In the genomic region with DNA sequence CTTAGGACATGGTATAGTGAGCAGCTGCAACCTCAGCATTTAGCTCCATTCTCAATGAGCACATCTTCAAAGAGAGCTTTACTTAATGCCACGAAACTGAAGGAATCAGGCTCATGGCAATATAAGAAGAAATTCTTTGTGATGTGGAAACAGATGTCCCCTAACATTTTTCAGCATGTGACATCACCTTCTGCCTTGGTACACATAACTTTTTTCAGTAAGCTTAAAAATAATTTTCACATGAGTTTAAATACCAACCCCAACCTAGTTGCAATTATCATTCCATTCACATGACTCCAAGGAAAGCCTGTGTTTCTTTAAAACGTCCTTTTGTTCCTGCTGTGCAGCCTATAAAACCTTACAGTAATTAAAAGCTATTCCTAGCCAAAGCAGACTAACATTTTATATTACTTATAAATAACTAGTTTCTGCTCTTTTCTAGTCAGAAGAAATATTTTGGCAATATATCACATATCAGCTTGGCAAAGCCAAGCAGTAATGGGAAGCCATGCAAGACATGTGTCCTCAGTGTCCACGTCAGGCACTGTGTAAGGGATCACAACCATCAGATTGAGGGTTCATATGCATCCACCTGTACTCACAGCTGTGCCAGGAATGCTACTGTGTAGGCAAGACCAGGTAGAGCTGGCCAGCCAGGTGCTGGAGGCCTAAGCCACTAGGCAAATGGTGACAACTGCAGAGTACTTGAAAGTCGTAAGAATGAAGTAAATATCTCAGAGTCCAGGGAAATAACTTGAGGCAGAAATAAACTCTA, we compare ENCODE assay signal across 10 cellular contexts.
DNase-seq lines count a peak whose midpoint lies in the region; ATAC-seq, FAIRE-seq and TF ChIP-seq lines count a peak whose summit lies in the region.
"Had no signal": no experiment of that assay in that cellular context is flagged by ENCODE, and none has a peak within 500 bp of the region (broad histone marks: within the 10 kb centered on the region; RNA-seq: fewer than 3 reads in every experiment).

No MANE protein-coding gene starts in this region.

- H3K4me2 ChIP-seq in skeletal muscle satellite cell (ENCODE audit: low read length), result peak overlapping the region; percentile 67

- H3K9ac ChIP-seq in skeletal muscle satellite cell (ENCODE audit: low read depth, low read length), result peak overlapping the region; percentile 78

- H3K36me3 ChIP-seq in SJCRH30 (no peaks in the 10 kb centered on the region; the same call in 1 of the 2 replicates), skeletal muscle satellite cell (ENCODE audit: insufficient read depth, low read length) (no peaks in the 10 kb centered on the region)

- no peaks in the 10 kb centered on the region for H3K27me3 Mint-ChIP-seq in activated CD4-positive, alpha-beta T cell treated with anti-CD3 and anti-CD28 coated beads for 36 hours
- H3K27me3 Mint-ChIP-seq: B cell had no signal

- peak overlapping the region; percentile 4; the same call in 1 of the 2 replicates for H3K4me3 ChIP-seq in SJCRH30
- H3K4me3 ChIP-seq in skeletal muscle satellite cell (ENCODE audit: low read length), result peak overlapping the region; percentile 17

- no peak overlapping the region for H3K4me3 Mint-ChIP-seq in activated CD4-positive, alpha-beta T cell treated with anti-CD3 and anti-CD28 coated beads for 36 hours
- H3K4me3 Mint-ChIP-seq: B cell had no signal

- DNase-seq in activated CD4-positive, alpha-beta T cell treated with anti-CD3 and anti-CD28 coated beads for 36 hours, result no peak
- DNase-seq in activated CD4-positive, alpha-beta T cell treated with anti-CD3 and anti-CD28 coated beads for 48 hours, result no peak
- DNase-seq in SJCRH30 (peak; percentile 39 to 68), fibroblast of gingiva (ENCODE audit: low read depth) (peak; percentile 94), NCI-H1694 treated with DMSO at 0.1 percent for 48 hours (lab: John Stamatoyannopoulos, UW) (no peak), GM12892 (ENCODE audit: insufficient read length) (no peak)
- DNase-seq: activated CD4-positive, alpha-beta T cell treated with anti-CD3 and anti-CD28 coated beads, Interleukin-2, amount 50 U/mL, for 4 hours had no signal

- POLR2A ChIA-PET in activated CD4-positive, alpha-beta T cell treated with anti-CD3 and anti-CD28 coated beads for 36 hours (lab: Charles Lee), result interaction anchor here (1.0 to 1.7 kb wide), 4 partner anchors 17 to 177 kb away, joined by 3 to 10 read pairs (median 4); no protein-coding TSS in a partner anchor

- no peaks in the 10 kb centered on the region for H3K27me3 ChIP-seq in SJCRH30
- no peaks in the 10 kb centered on the region for H3K27me3 ChIP-seq in skeletal muscle satellite cell (ENCODE audit: control insufficient read depth, insufficient read depth, low read length)

- H3K4me1 Mint-ChIP-seq in activated CD4-positive, alpha-beta T cell treated with anti-CD3 and anti-CD28 coated beads for 36 hours, result peaks cover 83% of the 10 kb centered on the region
- H3K4me1 Mint-ChIP-seq: B cell had no signal

- intact Hi-C loops in activated CD4-positive, alpha-beta T cell treated with anti-CD3 and anti-CD28 coated beads for 36 hours (cut with DNase I, micrococcal nuclease), result loop anchor here in 1 of 2 experiments (10.0 kb wide), 1 partner anchor 805 kb away; a partner anchor contains a TSS

- peak overlapping the region; percentile 93 for H3K27ac Mint-ChIP-seq in activated CD4-positive, alpha-beta T cell treated with anti-CD3 and anti-CD28 coated beads for 36 hours
- H3K27ac Mint-ChIP-seq: B cell had no signal

- H3K9me3 Mint-ChIP-seq in activated CD4-positive, alpha-beta T cell treated with anti-CD3 and anti-CD28 coated beads for 36 hours (ENCODE audit: low read depth), result no peaks in the 10 kb centered on the region

- FAIRE-seq in GM12892 (lab: Jason Lieb, UNC), result no peak

- CTCF ChIA-PET in activated CD4-positive, alpha-beta T cell treated with anti-CD3 and anti-CD28 coated beads for 36 hours (lab: Charles Lee), result interaction anchor here (0.9 to 2.6 kb wide), 10 partner anchors 9 to 188 kb away, joined by 3 to 37 read pairs (median 4); no protein-coding TSS in a partner anchor

- H3K4me1 ChIP-seq in SJCRH30, result peaks cover 32% of the 10 kb centered on the region
- peaks cover 59% of the 10 kb centered on the region for H3K4me1 ChIP-seq in skeletal muscle satellite cell (ENCODE audit: control insufficient read depth, insufficient read depth, low read length)

- H3K27ac ChIP-seq in SJCRH30, result peak overlapping the region; percentile 89

- H3K9me3 ChIP-seq in SJCRH30 (replicated peaks), result no peaks in the 10 kb centered on the region
- H3K9me3 ChIP-seq in skeletal muscle satellite cell (replicated peaks; ENCODE audit: low read length), result no peaks in the 10 kb centered on the region

- H3K36me3 Mint-ChIP-seq in activated CD4-positive, alpha-beta T cell treated with anti-CD3 and anti-CD28 coated beads for 36 hours (ENCODE audit: low read depth), result peaks cover 43% of the 10 kb centered on the region

- no peak for TF ChIP-seq POLR2A in GM12892 (IDR thresholded peaks at IDR 0.05; ENCODE audit: low read depth, low read length)

- no peak for ATAC-seq in activated CD4-positive, alpha-beta T cell treated with anti-CD3 and anti-CD28 coated beads for 36 hours
- no peak for ATAC-seq in HG03378 (IDR thresholded peaks at IDR 0.05; ENCODE audit: unreplicated experiment)

Comparison
In these comparisons a context has a peak if more than half of its experiments do, and no peak if none do; other contexts are left out.
1. DNase-seq: peak in SJCRH30 (2 of 2) and fibroblast of gingiva (single experiment); none in activated CD4-positive, alpha-beta T cell treated with anti-CD3 and anti-CD28 coated beads for 36 hours (single experiment), activated CD4-positive, alpha-beta T cell treated with anti-CD3 and anti-CD28 coated beads for 48 hours (single experiment), NCI-H1694 treated with DMSO at 0.1 percent for 48 hours (single experiment) and GM12892 (single experiment).